Comparison of ENCODE assay signal across 2 cellular contexts in the genomic region with DNA sequence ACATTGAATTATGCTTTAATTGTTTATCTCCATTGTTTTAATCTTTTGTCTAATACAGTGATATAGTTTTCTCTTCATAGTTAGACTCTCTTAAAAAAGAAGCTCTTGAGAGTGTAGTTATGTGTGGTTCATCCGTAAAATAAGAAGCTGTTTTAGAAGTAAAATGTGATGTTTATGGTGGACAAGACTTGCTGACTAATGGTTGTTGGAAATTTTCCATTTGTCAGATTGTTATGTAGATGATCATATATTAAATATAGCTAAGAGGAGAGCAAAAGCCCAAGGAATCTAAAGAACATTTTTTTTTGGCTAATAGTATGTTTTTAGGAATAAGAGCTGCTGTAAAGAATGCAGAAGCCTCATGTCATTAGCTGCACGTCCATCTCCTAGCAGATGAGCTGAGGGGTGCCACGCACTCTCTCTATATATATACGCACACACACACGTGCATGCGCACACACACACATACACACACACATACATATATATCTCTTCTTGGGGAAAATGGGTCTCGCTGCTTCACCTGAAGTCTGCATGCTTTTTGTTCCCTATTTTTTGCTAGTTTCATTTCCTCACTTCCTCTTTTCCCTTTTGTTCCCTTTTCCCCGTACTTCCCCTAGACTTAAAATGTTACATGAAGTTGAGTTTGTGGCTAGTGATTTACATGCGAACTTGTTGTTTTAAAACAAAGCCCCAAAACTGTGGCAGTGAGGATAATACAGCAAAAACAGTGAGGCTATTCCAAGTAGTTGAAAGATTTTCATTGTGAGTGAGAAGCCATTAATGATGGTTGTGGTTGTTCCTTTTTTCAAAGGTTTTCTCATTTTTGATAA.
TF ChIP-seq lines count a peak whose summit lies in the region.

No MANE protein-coding gene starts in this region.

TF ChIP-seq in IMR-90, 13 proteins besides CTCF, POLR2A, EP300 and RAD21:
- TF ChIP-seq, protein P1, sequence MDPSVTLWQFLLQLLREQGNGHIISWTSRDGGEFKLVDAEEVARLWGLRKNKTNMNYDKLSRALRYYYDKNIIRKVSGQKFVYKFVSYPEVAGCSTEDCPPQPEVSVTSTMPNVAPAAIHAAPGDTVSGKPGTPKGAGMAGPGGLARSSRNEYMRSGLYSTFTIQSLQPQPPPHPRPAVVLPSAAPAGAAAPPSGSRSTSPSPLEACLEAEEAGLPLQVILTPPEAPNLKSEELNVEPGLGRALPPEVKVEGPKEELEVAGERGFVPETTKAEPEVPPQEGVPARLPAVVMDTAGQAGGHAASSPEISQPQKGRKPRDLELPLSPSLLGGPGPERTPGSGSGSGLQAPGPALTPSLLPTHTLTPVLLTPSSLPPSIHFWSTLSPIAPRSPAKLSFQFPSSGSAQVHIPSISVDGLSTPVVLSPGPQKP (IDR thresholded peaks at IDR 0.05; ENCODE audit: borderline replicate concordance, low read depth, low read length): no peak
- TF ChIP-seq RCOR1 (IDR thresholded peaks at IDR 0.05; ENCODE audit: insufficient replicate concordance, low read length): no peak
- peak; percentile 7; the same call in 1 of the 2 replicates for TF ChIP-seq BHLHE40 (IDR thresholded peaks at IDR 0.05; ENCODE audit: low read depth, low read length)
- no peak for TF ChIP-seq SMC3 (IDR thresholded peaks at IDR 0.05; ENCODE audit: low read depth, low read length)
- peak; percentile 78 for TF ChIP-seq NFE2L2 (IDR thresholded peaks at IDR 0.05; ENCODE audit: low read depth, low read length)
- TF ChIP-seq, protein P2, sequence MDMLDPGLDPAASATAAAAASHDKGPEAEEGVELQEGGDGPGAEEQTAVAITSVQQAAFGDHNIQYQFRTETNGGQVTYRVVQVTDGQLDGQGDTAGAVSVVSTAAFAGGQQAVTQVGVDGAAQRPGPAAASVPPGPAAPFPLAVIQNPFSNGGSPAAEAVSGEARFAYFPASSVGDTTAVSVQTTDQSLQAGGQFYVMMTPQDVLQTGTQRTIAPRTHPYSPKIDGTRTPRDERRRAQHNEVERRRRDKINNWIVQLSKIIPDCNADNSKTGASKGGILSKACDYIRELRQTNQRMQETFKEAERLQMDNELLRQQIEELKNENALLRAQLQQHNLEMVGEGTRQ (IDR thresholded peaks at IDR 0.05; ENCODE audit: low read depth, low read length): no peak
- TF ChIP-seq MAZ (IDR thresholded peaks at IDR 0.05; ENCODE audit: borderline replicate concordance, low read depth, low read length): no peak
- no peak for TF ChIP-seq CEBPB (IDR thresholded peaks at IDR 0.05; ENCODE audit: low read depth, low read length)
- TF ChIP-seq MXI1 (IDR thresholded peaks at IDR 0.05; ENCODE audit: borderline replicate concordance, low read depth, low read length): no peak
- TF ChIP-seq MAFK (IDR thresholded peaks at IDR 0.05; ENCODE audit: low read depth, low read length): peak; percentile 74
- no peak for TF ChIP-seq FOS (IDR thresholded peaks at IDR 0.05; ENCODE audit: low read depth, low read length)
- no peak for TF ChIP-seq CHD1 (IDR thresholded peaks at IDR 0.05; ENCODE audit: low read depth, low read length)
- no peak for TF ChIP-seq RFX5 (IDR thresholded peaks at IDR 0.05; ENCODE audit: low read depth, low read length)

TF ChIP-seq in GM12878, 131 proteins besides CTCF, POLR2A, EP300 and RAD21 (continues in another document):
- TF ChIP-seq IRF4 (IDR thresholded peaks at IDR 0.05; ENCODE audit: low read depth, low read length) (peak; percentile 98), ZNF24 (IDR thresholded peaks at IDR 0.05) (0 out of 2 replicates have a peak, but pooled peaks have one; percentile 50), BHLHE40 (IDR thresholded peaks at IDR 0.05; ENCODE audit: borderline replicate concordance in 1 of 2, low read depth in 2 of 2, low read length in 1 of 2) (peak; percentile 100), ZSCAN29 (IDR thresholded peaks at IDR 0.05) (no peak; the same call in 1 of the 2 replicates), EGR1 (IDR thresholded peaks at IDR 0.05; ENCODE audit: borderline replicate concordance in 1 of 2, low read depth in 2 of 2, low read length in 2 of 2) (no peak), CHD2 (IDR thresholded peaks at IDR 0.05; ENCODE audit: borderline replicate concordance, low read depth, low read length) (peak; percentile 77; the same call in 1 of the 2 replicates), SMAD1 (IDR thresholded peaks at IDR 0.05; ENCODE audit: low read depth, partially characterized antibody) (peak; percentile 84), CBX3 (IDR thresholded peaks at IDR 0.05; ENCODE audit: borderline replicate concordance, low read depth) (no peak), CREB1 (IDR thresholded peaks at IDR 0.05; ENCODE audit: low read depth) (peak; percentile 79; the same call in 1 of the 2 replicates), SRF (IDR thresholded peaks at IDR 0.05; ENCODE audit: low read depth in 2 of 2, low read length in 2 of 2) (no peak), LARP7 (IDR thresholded peaks at IDR 0.05) (no peak; the same call in 1 of the 2 replicates), NFYA (IDR thresholded peaks at IDR 0.05; ENCODE audit: borderline replicate concordance, low read depth, low read length) (no peak), MYC (IDR thresholded peaks at IDR 0.05; ENCODE audit: insufficient read depth, insufficient read length, insufficient replicate concordance, low read length, severe bottlenecking) (peak; percentile 57), MTA3 (IDR thresholded peaks at IDR 0.05; ENCODE audit: borderline replicate concordance, low read length) (peak; percentile 95), FOXM1 (IDR thresholded peaks at IDR 0.05; ENCODE audit: low read depth, low read length) (peak; percentile 98), TCF3 (IDR thresholded peaks at IDR 0.05; ENCODE audit: borderline replicate concordance, insufficient read depth, low read depth, low read length) (peak; percentile 68; the same call in 1 of the 2 replicates), ZNF207 (IDR thresholded peaks at IDR 0.05; ENCODE audit: borderline replicate concordance) (no peak; the same call in 1 of the 2 replicates), ZZZ3 (IDR thresholded peaks at IDR 0.05; ENCODE audit: control insufficient read depth, insufficient read length, low read depth) (no peak), GATAD2B (conservative IDR thresholded peaks at IDR 0.05; ENCODE audit: low read depth) (peak; percentile 99), CBFB (IDR thresholded peaks at IDR 0.05; ENCODE audit: low read depth) (peak; percentile 87), MTA2 (IDR thresholded peaks at IDR 0.05; ENCODE audit: low read depth) (peak; percentile 99), POLR2AphosphoS2 (IDR thresholded peaks at IDR 0.05; ENCODE audit: low read depth, low read length) (0 out of 2 replicates have a peak, but pooled peaks have one; percentile 52), TCF12 (IDR thresholded peaks at IDR 0.05; ENCODE audit: low read depth, low read length) (peak; percentile 74), FOS (IDR thresholded peaks at IDR 0.05; ENCODE audit: borderline replicate concordance, extremely low read depth, insufficient read length) (no peak), PAX5 (IDR thresholded peaks at IDR 0.05; ENCODE audit: borderline replicate concordance, low read depth, low read length) (peak; percentile 89), HCFC1 (IDR thresholded peaks at IDR 0.05; ENCODE audit: low read length) (no peak), GABPA (IDR thresholded peaks at IDR 0.05; ENCODE audit: low read depth) (no peak), ETV6 (conservative IDR thresholded peaks at IDR 0.05 in 1 of 2, IDR thresholded peaks at IDR 0.05 in 1 of 2; ENCODE audit: borderline replicate concordance in 1 of 2, low read depth in 1 of 2) (peak in 1 of 2 experiments; percentile 99; a peak in 2 of 4 replicates), SP1 (IDR thresholded peaks at IDR 0.05; ENCODE audit: low read depth, low read length) (peak; percentile 72), KAT2A (conservative IDR thresholded peaks at IDR 0.05; ENCODE audit: control insufficient read depth, low read depth, low read length) (no peak), RUNX3 (IDR thresholded peaks at IDR 0.05; ENCODE audit: low read length) (peak; percentile 97)
- TF ChIP-seq, protein P3, sequence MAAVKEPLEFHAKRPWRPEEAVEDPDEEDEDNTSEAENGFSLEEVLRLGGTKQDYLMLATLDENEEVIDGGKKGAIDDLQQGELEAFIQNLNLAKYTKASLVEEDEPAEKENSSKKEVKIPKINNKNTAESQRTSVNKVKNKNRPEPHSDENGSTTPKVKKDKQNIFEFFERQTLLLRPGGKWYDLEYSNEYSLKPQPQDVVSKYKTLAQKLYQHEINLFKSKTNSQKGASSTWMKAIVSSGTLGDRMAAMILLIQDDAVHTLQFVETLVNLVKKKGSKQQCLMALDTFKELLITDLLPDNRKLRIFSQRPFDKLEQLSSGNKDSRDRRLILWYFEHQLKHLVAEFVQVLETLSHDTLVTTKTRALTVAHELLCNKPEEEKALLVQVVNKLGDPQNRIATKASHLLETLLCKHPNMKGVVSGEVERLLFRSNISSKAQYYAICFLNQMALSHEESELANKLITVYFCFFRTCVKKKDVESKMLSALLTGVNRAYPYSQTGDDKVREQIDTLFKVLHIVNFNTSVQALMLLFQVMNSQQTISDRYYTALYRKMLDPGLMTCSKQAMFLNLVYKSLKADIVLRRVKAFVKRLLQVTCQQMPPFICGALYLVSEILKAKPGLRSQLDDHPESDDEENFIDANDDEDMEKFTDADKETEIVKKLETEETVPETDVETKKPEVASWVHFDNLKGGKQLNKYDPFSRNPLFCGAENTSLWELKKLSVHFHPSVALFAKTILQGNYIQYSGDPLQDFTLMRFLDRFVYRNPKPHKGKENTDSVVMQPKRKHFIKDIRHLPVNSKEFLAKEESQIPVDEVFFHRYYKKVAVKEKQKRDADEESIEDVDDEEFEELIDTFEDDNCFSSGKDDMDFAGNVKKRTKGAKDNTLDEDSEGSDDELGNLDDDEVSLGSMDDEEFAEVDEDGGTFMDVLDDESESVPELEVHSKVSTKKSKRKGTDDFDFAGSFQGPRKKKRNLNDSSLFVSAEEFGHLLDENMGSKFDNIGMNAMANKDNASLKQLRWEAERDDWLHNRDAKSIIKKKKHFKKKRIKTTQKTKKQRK (IDR thresholded peaks at IDR 0.05; ENCODE audit: low read depth, low read length): no peak
- TF ChIP-seq, protein P4, sequence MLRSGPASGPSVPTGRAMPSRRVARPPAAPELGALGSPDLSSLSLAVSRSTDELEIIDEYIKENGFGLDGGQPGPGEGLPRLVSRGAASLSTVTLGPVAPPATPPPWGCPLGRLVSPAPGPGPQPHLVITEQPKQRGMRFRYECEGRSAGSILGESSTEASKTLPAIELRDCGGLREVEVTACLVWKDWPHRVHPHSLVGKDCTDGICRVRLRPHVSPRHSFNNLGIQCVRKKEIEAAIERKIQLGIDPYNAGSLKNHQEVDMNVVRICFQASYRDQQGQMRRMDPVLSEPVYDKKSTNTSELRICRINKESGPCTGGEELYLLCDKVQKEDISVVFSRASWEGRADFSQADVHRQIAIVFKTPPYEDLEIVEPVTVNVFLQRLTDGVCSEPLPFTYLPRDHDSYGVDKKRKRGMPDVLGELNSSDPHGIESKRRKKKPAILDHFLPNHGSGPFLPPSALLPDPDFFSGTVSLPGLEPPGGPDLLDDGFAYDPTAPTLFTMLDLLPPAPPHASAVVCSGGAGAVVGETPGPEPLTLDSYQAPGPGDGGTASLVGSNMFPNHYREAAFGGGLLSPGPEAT (IDR thresholded peaks at IDR 0.05; ENCODE audit: low read depth): peak; percentile 100
- TF ChIP-seq, protein P5, sequence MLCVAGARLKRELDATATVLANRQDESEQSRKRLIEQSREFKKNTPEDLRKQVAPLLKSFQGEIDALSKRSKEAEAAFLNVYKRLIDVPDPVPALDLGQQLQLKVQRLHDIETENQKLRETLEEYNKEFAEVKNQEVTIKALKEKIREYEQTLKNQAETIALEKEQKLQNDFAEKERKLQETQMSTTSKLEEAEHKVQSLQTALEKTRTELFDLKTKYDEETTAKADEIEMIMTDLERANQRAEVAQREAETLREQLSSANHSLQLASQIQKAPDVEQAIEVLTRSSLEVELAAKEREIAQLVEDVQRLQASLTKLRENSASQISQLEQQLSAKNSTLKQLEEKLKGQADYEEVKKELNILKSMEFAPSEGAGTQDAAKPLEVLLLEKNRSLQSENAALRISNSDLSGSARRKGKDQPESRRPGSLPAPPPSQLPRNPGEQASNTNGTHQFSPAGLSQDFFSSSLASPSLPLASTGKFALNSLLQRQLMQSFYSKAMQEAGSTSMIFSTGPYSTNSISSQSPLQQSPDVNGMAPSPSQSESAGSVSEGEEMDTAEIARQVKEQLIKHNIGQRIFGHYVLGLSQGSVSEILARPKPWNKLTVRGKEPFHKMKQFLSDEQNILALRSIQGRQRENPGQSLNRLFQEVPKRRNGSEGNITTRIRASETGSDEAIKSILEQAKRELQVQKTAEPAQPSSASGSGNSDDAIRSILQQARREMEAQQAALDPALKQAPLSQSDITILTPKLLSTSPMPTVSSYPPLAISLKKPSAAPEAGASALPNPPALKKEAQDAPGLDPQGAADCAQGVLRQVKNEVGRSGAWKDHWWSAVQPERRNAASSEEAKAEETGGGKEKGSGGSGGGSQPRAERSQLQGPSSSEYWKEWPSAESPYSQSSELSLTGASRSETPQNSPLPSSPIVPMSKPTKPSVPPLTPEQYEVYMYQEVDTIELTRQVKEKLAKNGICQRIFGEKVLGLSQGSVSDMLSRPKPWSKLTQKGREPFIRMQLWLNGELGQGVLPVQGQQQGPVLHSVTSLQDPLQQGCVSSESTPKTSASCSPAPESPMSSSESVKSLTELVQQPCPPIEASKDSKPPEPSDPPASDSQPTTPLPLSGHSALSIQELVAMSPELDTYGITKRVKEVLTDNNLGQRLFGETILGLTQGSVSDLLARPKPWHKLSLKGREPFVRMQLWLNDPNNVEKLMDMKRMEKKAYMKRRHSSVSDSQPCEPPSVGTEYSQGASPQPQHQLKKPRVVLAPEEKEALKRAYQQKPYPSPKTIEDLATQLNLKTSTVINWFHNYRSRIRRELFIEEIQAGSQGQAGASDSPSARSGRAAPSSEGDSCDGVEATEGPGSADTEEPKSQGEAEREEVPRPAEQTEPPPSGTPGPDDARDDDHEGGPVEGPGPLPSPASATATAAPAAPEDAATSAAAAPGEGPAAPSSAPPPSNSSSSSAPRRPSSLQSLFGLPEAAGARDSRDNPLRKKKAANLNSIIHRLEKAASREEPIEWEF (IDR thresholded peaks at IDR 0.05; ENCODE audit: insufficient replicate concordance, low read depth, low read length): no peak
- TF ChIP-seq, protein P6, sequence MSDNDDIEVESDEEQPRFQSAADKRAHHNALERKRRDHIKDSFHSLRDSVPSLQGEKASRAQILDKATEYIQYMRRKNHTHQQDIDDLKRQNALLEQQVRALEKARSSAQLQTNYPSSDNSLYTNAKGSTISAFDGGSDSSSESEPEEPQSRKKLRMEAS (IDR thresholded peaks at IDR 0.05; ENCODE audit: low read depth, low read length): no peak; the same call in 1 of the 2 replicates
